ENCODE assay signal across 8 cellular contexts in genomic region chr11:61333638-61334433, GRCh38. TPM values are rescaled to one million over a fixed set of nuclear protein-coding genes. Genes with fewer than 3 reads are reported as not detected.
DNase-seq lines count a peak whose midpoint lies in the region; ATAC-seq and TF ChIP-seq lines count a peak whose summit lies in the region.

No MANE protein-coding gene starts in this region.

- peaks cover 12% of the 10 kb centered on the region for H3K36me3 ChIP-seq in H7 (replicated peaks; ENCODE audit: control insufficient read depth, insufficient read depth, low read length)
- peaks cover 15% of the 10 kb centered on the region for H3K36me3 ChIP-seq in SK-N-MC (ENCODE audit: insufficient read depth, low read length)
- peaks cover 3 to 24% (median 7%) of the 10 kb centered on the region in 3 donors for H3K36me3 ChIP-seq in esophagus squamous epithelium

- ATAC-seq in GM21529 (IDR thresholded peaks at IDR 0.05; ENCODE audit: unreplicated experiment): no peak
- ATAC-seq in HG03097 (IDR thresholded peaks at IDR 0.05; ENCODE audit: low FRiP score, unreplicated experiment): no peak

- TF ChIP-seq CTCF in esophagus squamous epithelium (IDR thresholded peaks at IDR 0.05) (no peak), retinal pigment epithelial cell (conservative IDR thresholded peaks at IDR 0.05; ENCODE audit: low read depth, low read length) (no peak)

- DNase-seq in H7 (no peak), SK-N-MC (ENCODE audit: low read depth, low spot score) (no peak), esophagus squamous epithelium (lab: John Stamatoyannopoulos, UW) (no peak), retinal pigment epithelial cell (ENCODE audit: low read depth) (no peak), C1 segment of cervical spinal cord (lab: John Stamatoyannopoulos, UW) (no peak), NCI-H69 (lab: John Stamatoyannopoulos, UW) (no peak)

- intact Hi-C loops in esophagus squamous epithelium (cut with DNase I): no loop called here

- no peak for TF ChIP-seq POLR2A in esophagus squamous epithelium (IDR thresholded peaks at IDR 0.05)

- H3K9ac ChIP-seq in SK-N-MC (ENCODE audit: insufficient read length): peak overlapping the region; percentile 100

- H3K4me3 ChIP-seq in H7 (ENCODE audit: insufficient read depth, low read depth, low read length): peak overlapping the region; percentile 97
- peak overlapping the region; percentile 99 for H3K4me3 ChIP-seq in SK-N-MC
- H3K4me3 ChIP-seq in esophagus squamous epithelium: peak overlapping the region; percentile 72 to 93 (median 84)
- H3K4me3 ChIP-seq in retinal pigment epithelial cell (ENCODE audit: low read length): peak overlapping the region; percentile 92

- 28 to 48% methylated on average over 11 to 14 of the region's 14 CpGs for WGBS in esophagus squamous epithelium, 2 donors

- H3K4me1 ChIP-seq in esophagus squamous epithelium: peaks cover 24 to 69% (median 25%) of the 10 kb centered on the region in 3 donors

- H3K27me3 ChIP-seq in H7 (ENCODE audit: control insufficient read depth, insufficient read depth, low read length): no peaks in the 10 kb centered on the region
- H3K27me3 ChIP-seq in esophagus squamous epithelium: no peaks in the 10 kb centered on the region

- H3K27ac ChIP-seq in SK-N-MC: peak overlapping the region; percentile 90
- peak overlapping the region; percentile 91 to 97 (median 94) for H3K27ac ChIP-seq in esophagus squamous epithelium

- H3K9me3 ChIP-seq in SK-N-MC (ENCODE audit: low read depth, low read length) (no peaks in the 10 kb centered on the region), esophagus squamous epithelium (no peaks in the 10 kb centered on the region)

RNA-seq across cellular contexts. Expression of gene TKFC, which starts 0.8 kb away (rescaled TPM):
- total RNA-seq in H7 (2014; rRNA removed; shearing (Covaris generic)): 84.5 and 102 TPM in 2 replicates
- total RNA-seq in esophagus squamous epithelium: 10 to 100 TPM; 19.8 to 29.2 (median 26.4) TPM

RNA-seq across cellular contexts. Expression of gene DDB1, which starts 0.9 kb away (rescaled TPM):
- 256 and 260 TPM in 2 replicates for total RNA-seq in H7 (2014; rRNA removed; shearing (Covaris generic))
- 100 to 1,000 TPM in 3 of 4 donors, 10 to 100 TPM in 1; 98.9 to 146 (median 127) TPM for total RNA-seq in esophagus squamous epithelium

RNA-seq across cellular contexts. Expression of gene CYB561A3, which starts 27.8 kb away (rescaled TPM):
- 12.3 and 16.2 TPM in 2 replicates for total RNA-seq in H7 (2014; rRNA removed; shearing (Covaris generic))
- 10 to 100 TPM; 23.9 to 44.3 (median 27.9) TPM for total RNA-seq in esophagus squamous epithelium

RNA-seq across cellular contexts. Expression of gene TMEM138, which starts 28.3 kb away (rescaled TPM):
- 23.9 and 33.9 TPM in 2 replicates for total RNA-seq in H7 (2014; rRNA removed; shearing (Covaris generic))
- total RNA-seq in esophagus squamous epithelium: 10 to 100 TPM; 14.6 to 28.1 (median 20.7) TPM

RNA-seq across cellular contexts. Expression of gene VWCE, which starts 38.7 kb away (rescaled TPM):
- total RNA-seq in H7 (2014; rRNA removed; shearing (Covaris generic)): 0.85 and 1.1 TPM in 2 replicates
- 1 to 10 TPM in 1 of 4 donors, under 1 TPM in 3; 0.09 to 1.5 (median 0.30) TPM for total RNA-seq in esophagus squamous epithelium
